8 cellular contexts compared by ENCODE assay signal in the genomic region with DNA sequence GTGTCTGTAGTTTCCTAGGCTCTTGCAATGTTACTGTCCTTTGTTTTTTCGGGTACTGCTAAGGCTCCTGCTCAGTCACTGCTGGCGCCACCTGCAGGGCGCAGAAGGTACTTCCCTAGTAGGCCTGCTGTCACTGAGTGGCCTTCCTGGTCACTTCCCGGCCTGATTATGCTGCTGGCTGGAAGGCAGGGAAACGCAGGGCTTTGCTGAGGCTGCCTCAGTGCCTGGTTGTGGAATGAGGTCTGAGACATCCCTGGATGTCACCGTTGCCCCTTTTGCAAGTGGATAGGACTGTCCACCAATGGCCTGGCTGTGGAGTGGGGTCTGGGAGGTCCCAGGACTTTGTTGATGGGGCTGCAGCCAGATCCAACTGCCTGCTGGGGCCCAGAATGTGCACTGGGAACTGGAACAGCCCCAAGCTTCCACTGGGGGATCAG. TPM values are rescaled to one million over a fixed set of nuclear protein-coding genes. Genes with fewer than 3 reads are reported as not detected.
DNase-seq lines count a peak whose midpoint lies in the region; ATAC-seq and TF ChIP-seq lines count a peak whose summit lies in the region.

No MANE protein-coding gene starts in this region.

- H3K79me2 ChIP-seq in smooth muscle cell (ENCODE audit: low read depth) = no peaks in the 10 kb centered on the region

- peak overlapping the region; percentile 63 for H3K4me2 ChIP-seq in smooth muscle cell

- H3K36me3 ChIP-seq in Panc1 (ENCODE audit: control insufficient read depth, insufficient read depth, low read length) = no peaks in the 10 kb centered on the region
- no peaks in the 10 kb centered on the region for H3K36me3 ChIP-seq in smooth muscle cell (ENCODE audit: low read depth)

- H3K9me3 ChIP-seq in Panc1 (ENCODE audit: control insufficient read depth, insufficient read depth, low read depth, low read length) = no peaks in the 10 kb centered on the region; the same call in 1 of the 2 replicates
- H3K9me3 ChIP-seq in smooth muscle cell (replicated peaks; ENCODE audit: low read depth) = no peaks in the 10 kb centered on the region

- TF ChIP-seq CTCF in Panc1 (IDR thresholded peaks at IDR 0.05) (peak; percentile 79), smooth muscle cell (IDR thresholded peaks at IDR 0.05; ENCODE audit: borderline replicate concordance, insufficient read depth, poor library complexity, severe bottlenecking) (peak; percentile 89)

- CTCF ChIA-PET in Panc1 (lab: Charles Lee) = no interaction called here

- H3K27me3 ChIP-seq in Panc1 (ENCODE audit: control insufficient read depth, insufficient read depth, low read length) (no peaks in the 10 kb centered on the region), smooth muscle cell (ENCODE audit: low read depth) (no peaks in the 10 kb centered on the region)

- DNase-seq in DMS 273 treated with DMSO at 0.1 percent for 48 hours (lab: John Stamatoyannopoulos, UW) = peak; percentile 2
- no peak for DNase-seq in Panc1 (ENCODE audit: low read depth, low spot score)
- peak; percentile 5 for DNase-seq in activated T-helper 1 cell treated with Interleukin-2 at 50 U/mL for 16 hours (ENCODE audit: low read depth)
- DNase-seq in head of caudate nucleus = peak in 30 of 42 donors; percentile 21 to 70 (median 46)
- DNase-seq in smooth muscle cell (lab: John Stamatoyannopoulos, UW; ENCODE audit: unreplicated experiment) = peak; percentile 20
- DNase-seq in inferior parietal cortex (ENCODE audit: extremely low spot score) = no peak

- H3F3A ChIP-seq in smooth muscle cell (ENCODE audit: low read depth) = no peaks in the 10 kb centered on the region

- intact Hi-C loops in Panc1 (cut with micrococcal nuclease; ENCODE audit: unreplicated experiment) (loop anchor here (2.0 kb wide), 1 partner anchor 226 kb away; no protein-coding TSS in a partner anchor), head of caudate nucleus (cut with DNase I) (no loop called here)

- no peak overlapping the region for H3K4me3 ChIP-seq in Panc1 (ENCODE audit: low read depth in 2 of 2, low read length in 2 of 2)
- H3K4me3 ChIP-seq in smooth muscle cell = no peak overlapping the region

- BruUV-seq in Panc1 (replicated peaks; lab: Mats Ljungman, UMichigan) = no TSS peak

- no peak overlapping the region for H3K9ac ChIP-seq in smooth muscle cell (ENCODE audit: low read depth)

- no peaks in the 10 kb centered on the region for H4K20me1 ChIP-seq in smooth muscle cell (ENCODE audit: low read depth)

- H2AFZ ChIP-seq in smooth muscle cell (ENCODE audit: low read depth) = peak overlapping the region; percentile 64

- H3K27ac ChIP-seq in Panc1 (ENCODE audit: low read length) = no peak overlapping the region
- H3K27ac ChIP-seq in smooth muscle cell (ENCODE audit: low read depth) = no peak overlapping the region

- ATAC-seq in GM19455 (IDR thresholded peaks at IDR 0.05; ENCODE audit: unreplicated experiment) (peak; percentile 93), HG03439 (IDR thresholded peaks at IDR 0.05; ENCODE audit: unreplicated experiment) (peak; percentile 96), Panc1 (peak; percentile 83)

- in situ Hi-C loops in Panc1 (cut with HindIII; ENCODE audit: low pct_unique_long_range_greater_than_20kb, low sequenced_read_pairs) = no loop called here

- WGBS in smooth muscle cell (ENCODE audit: low lambda C conversion rate) = 22% methylated on average over 6 of the region's 6 CpGs

- H3K4me1 ChIP-seq in Panc1 (ENCODE audit: control insufficient read depth, insufficient read depth, low read length) = no peaks in the 10 kb centered on the region
- no peaks in the 10 kb centered on the region for H3K4me1 ChIP-seq in smooth muscle cell (ENCODE audit: low read depth)

- POLR2A ChIA-PET in Panc1 (lab: Charles Lee) = no interaction called here

RNA-seq across cellular contexts. Expression of gene DAW1, which starts 13.1 kb away (rescaled TPM):
- 0.26 TPM for total RNA-seq in Panc1 (2021; ENCODE audit: unreplicated experiment)
- polyA plus RNA-seq in Panc1 (2012; ENCODE audit: insufficient read length) = not detected
- total RNA-seq in smooth muscle cell = not detected in 2 replicates
- not detected in 2 replicates for polyA plus RNA-seq in smooth muscle cell

Comparison
In these comparisons a context has a peak if more than half of its experiments do, and no peak if none do; other contexts are left out.
1. DNase-seq: peak in DMS 273 treated with DMSO at 0.1 percent for 48 hours (single experiment), activated T-helper 1 cell treated with Interleukin-2 at 50 U/mL for 16 hours (single experiment), head of caudate nucleus (30 of 42) and smooth muscle cell (single experiment); none in Panc1 (single experiment) and inferior parietal cortex (single experiment).
2. Peak in every context shown above with its lines, with median percentiles within 50 percentile points of each other: ATAC-seq.